In the genomic region with DNA sequence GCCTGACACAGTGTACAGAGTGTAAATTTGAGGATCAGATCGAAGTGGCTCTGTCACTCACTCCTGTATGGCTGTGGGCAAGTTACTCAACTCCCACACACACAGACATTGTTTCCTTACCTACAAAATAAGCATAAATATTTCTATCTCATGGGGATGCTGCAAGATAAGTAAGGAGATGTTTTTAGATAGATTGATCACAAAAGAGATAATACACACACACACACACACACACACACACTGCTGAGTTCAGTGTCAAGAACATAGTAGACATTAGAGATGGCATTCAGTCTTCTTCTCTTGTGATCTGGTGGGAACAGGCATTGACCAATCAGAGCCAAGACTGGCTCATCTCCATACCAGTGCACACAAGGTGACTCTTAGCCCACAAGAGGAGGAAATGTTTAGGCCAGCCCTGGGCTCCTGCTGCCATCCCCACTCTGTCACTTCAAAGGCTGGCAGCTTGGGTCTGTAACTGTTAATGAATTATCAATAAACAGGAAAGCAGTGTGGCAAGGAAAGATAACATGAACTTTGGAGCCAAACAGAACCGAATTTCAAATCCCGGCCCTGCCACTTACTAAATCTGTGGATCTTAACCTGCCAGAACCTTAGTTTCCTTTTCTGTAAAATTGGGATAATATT, we compare ENCODE assay signal across 1 cellular context.
TF ChIP-seq lines count a peak whose summit lies in the region.

No MANE protein-coding gene starts in this region.

TF ChIP-seq in HepG2, 621 proteins besides CTCF, POLR2A, EP300 and RAD21 (continued from another document and continues in another):
- TF ChIP-seq ZNF513 (CRISPR knock-in tag; conservative IDR thresholded peaks at IDR 0.05) = no peak
- peak; percentile 20; the same call in 1 of the 2 replicates for TF ChIP-seq ELF4 (CRISPR knock-in tag; IDR thresholded peaks at IDR 0.05; ENCODE audit: borderline replicate concordance)
- 0 out of 2 replicates have a peak, but pooled peaks have one; percentile 45 for TF ChIP-seq ZBTB33 (CRISPR knock-in tag; IDR thresholded peaks at IDR 0.05)
- peak; percentile 61; the same call in 1 of the 2 replicates for TF ChIP-seq ATF1 (CRISPR knock-in tag; IDR thresholded peaks at IDR 0.05)
- TF ChIP-seq DBP (CRISPR knock-in tag; IDR thresholded peaks at IDR 0.05; ENCODE audit: not compliant biosample characterization) = no peak
- TF ChIP-seq FOXP1 (IDR thresholded peaks at IDR 0.05) = peak; percentile 73
- TF ChIP-seq FOXP1 (CRISPR knock-in tag; IDR thresholded peaks at IDR 0.05) = peak; percentile 98
- peak; percentile 96 for TF ChIP-seq ZFP1 (CRISPR knock-in tag; IDR thresholded peaks at IDR 0.05)
- TF ChIP-seq, protein P1, sequence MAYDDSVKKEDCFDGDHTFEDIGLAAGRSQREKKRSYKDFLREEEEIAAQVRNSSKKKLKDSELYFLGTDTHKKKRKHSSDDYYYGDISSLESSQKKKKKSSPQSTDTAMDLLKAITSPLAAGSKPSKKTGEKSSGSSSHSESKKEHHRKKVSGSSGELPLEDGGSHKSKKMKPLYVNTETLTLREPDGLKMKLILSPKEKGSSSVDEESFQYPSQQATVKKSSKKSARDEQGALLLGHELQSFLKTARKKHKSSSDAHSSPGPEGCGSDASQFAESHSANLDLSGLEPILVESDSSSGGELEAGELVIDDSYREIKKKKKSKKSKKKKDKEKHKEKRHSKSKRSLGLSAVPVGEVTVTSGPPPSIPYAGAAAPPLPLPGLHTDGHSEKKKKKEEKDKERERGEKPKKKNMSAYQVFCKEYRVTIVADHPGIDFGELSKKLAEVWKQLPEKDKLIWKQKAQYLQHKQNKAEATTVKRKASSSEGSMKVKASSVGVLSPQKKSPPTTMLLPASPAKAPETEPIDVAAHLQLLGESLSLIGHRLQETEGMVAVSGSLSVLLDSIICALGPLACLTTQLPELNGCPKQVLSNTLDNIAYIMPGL (CRISPR knock-in tag; IDR thresholded peaks at IDR 0.05; ENCODE audit: borderline replicate concordance in 1 of 2, low read depth in 1 of 2) = peak; percentile 67 to 77; a peak in 2 of 4 replicates
- peak; percentile 29; the same call in 1 of the 2 replicates for TF ChIP-seq PHF8 (CRISPR knock-in tag; IDR thresholded peaks at IDR 0.05)
- TF ChIP-seq ZNF781 (CRISPR knock-in tag; IDR thresholded peaks at IDR 0.05; ENCODE audit: borderline replicate concordance, not compliant biosample characterization) = peak; percentile 86
- peak; percentile 93 for TF ChIP-seq FOXK1 (CRISPR knock-in tag; IDR thresholded peaks at IDR 0.05; ENCODE audit: borderline replicate concordance, low read depth)
- TF ChIP-seq ZKSCAN1 (IDR thresholded peaks at IDR 0.05; ENCODE audit: low read length) = no peak
- TF ChIP-seq ETV6 (CRISPR knock-in tag; conservative IDR thresholded peaks at IDR 0.05) = peak; percentile 74; the same call in 1 of the 2 replicates
- peak; percentile 75; the same call in 1 of the 2 replicates for TF ChIP-seq ZNF281 (CRISPR knock-in tag; IDR thresholded peaks at IDR 0.05; ENCODE audit: borderline replicate concordance)
- TF ChIP-seq, protein P2, sequence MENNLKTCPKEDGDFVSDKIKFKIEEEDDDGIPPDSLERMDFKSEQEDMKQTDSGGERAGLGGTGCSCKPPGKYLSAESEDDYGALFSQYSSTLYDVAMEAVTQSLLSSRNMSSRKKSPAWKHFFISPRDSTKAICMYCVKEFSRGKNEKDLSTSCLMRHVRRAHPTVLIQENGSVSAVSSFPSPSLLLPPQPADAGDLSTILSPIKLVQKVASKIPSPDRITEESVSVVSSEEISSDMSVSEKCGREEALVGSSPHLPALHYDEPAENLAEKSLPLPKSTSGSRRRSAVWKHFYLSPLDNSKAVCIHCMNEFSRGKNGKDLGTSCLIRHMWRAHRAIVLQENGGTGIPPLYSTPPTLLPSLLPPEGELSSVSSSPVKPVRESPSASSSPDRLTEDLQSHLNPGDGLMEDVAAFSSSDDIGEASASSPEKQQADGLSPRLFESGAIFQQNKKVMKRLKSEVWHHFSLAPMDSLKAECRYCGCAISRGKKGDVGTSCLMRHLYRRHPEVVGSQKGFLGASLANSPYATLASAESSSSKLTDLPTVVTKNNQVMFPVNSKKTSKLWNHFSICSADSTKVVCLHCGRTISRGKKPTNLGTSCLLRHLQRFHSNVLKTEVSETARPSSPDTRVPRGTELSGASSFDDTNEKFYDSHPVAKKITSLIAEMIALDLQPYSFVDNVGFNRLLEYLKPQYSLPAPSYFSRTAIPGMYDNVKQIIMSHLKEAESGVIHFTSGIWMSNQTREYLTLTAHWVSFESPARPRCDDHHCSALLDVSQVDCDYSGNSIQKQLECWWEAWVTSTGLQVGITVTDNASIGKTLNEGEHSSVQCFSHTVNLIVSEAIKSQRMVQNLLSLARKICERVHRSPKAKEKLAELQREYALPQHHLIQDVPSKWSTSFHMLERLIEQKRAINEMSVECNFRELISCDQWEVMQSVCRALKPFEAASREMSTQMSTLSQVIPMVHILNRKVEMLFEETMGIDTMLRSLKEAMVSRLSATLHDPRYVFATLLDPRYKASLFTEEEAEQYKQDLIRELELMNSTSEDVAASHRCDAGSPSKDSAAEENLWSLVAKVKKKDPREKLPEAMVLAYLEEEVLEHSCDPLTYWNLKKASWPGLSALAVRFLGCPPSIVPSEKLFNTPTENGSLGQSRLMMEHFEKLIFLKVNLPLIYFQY (CRISPR knock-in tag; IDR thresholded peaks at IDR 0.05; ENCODE audit: borderline replicate concordance) = peak; percentile 90; the same call in 1 of the 2 replicates
- 0 out of 2 replicates have a peak, but pooled peaks have one; percentile 30 for TF ChIP-seq HMGXB3 (CRISPR knock-in tag; IDR thresholded peaks at IDR 0.05; ENCODE audit: borderline replicate concordance)
- no peak for TF ChIP-seq ZSCAN20 (CRISPR knock-in tag; IDR thresholded peaks at IDR 0.05; ENCODE audit: borderline replicate concordance)
- TF ChIP-seq, protein P3, sequence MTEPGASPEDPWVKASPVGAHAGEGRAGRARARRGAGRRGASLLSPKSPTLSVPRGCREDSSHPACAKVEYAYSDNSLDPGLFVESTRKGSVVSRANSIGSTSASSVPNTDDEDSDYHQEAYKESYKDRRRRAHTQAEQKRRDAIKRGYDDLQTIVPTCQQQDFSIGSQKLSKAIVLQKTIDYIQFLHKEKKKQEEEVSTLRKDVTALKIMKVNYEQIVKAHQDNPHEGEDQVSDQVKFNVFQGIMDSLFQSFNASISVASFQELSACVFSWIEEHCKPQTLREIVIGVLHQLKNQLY (CRISPR knock-in tag; IDR thresholded peaks at IDR 0.05) = peak; percentile 92
- no peak for TF ChIP-seq SNRNP70 (IDR thresholded peaks at IDR 0.05; ENCODE audit: low read depth, low read length)
- TF ChIP-seq YEATS4 (CRISPR knock-in tag; IDR thresholded peaks at IDR 0.05; ENCODE audit: borderline replicate concordance) = peak; percentile 78; the same call in 1 of the 2 replicates
- TF ChIP-seq SYNCRIP (IDR thresholded peaks at IDR 0.05; ENCODE audit: insufficient read depth, low read depth, low read length) = no peak
- TF ChIP-seq ZNF678 (CRISPR knock-in tag; IDR thresholded peaks at IDR 0.05) = no peak; the same call in 1 of the 2 replicates
- TF ChIP-seq RBM39 (IDR thresholded peaks at IDR 0.05; ENCODE audit: low read depth, low read length, poor library complexity, severe bottlenecking) = no peak
- no peak for TF ChIP-seq KDM5B (CRISPR knock-in tag; IDR thresholded peaks at IDR 0.05; ENCODE audit: borderline replicate concordance)
- TF ChIP-seq RFX5 (IDR thresholded peaks at IDR 0.05; ENCODE audit: low read depth, low read length) = peak; percentile 76
- peak; percentile 62 for TF ChIP-seq ZNF772 (CRISPR knock-in tag; IDR thresholded peaks at IDR 0.05)
- peak; percentile 91 for TF ChIP-seq ZBTB34 (CRISPR knock-in tag; IDR thresholded peaks at IDR 0.05)
- TF ChIP-seq ZNF816 (CRISPR knock-in tag; IDR thresholded peaks at IDR 0.05; ENCODE audit: borderline replicate concordance) = peak; percentile 87; the same call in 1 of the 2 replicates
- peak; percentile 99 for TF ChIP-seq NCOA2 (CRISPR knock-in tag; IDR thresholded peaks at IDR 0.05)
- no peak for TF ChIP-seq ARNT2 (CRISPR knock-in tag; IDR thresholded peaks at IDR 0.05; ENCODE audit: low read depth)
- no peak for TF ChIP-seq MBNL3 (CRISPR knock-in tag; conservative IDR thresholded peaks at IDR 0.05)
